21 cellular contexts compared by ENCODE assay signal in the genomic region with DNA sequence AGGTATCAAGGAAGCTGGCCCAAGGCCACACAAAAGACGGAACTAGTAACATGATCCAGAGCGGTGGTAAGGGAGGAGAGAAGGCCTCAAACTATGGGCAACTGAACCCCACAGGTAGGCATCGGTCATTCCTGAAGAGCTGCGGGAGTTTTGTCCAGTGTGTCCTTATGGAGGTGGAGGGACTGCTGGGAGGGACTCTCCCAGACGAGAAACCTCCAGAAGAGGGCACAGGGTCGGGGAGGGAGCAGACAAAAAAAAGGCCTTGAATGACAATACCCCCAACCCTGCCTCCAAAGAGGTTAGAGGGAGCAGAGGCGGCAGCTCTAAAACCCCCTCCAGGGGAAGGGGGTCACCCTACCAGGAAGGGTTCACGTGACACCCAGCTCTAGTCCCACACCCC.
"Had no signal": no experiment of that assay in that cellular context is flagged by ENCODE, and none has a peak within 500 bp of the region (broad histone marks: within the 10 kb centered on the region; RNA-seq: fewer than 3 reads in every experiment).

No MANE protein-coding gene starts in this region.

- H3K27me3 ChIP-seq: gastroesophageal sphincter, hepatocyte, neural progenitor cell, right atrium auricular region had no signal

- DNase-seq: activated B cell treated with CpG ODN at 0.5 μM for 24 hours; activated CD4-positive, alpha-beta T cell treated with anti-CD3 and anti-CD28 coated beads, Interleukin-2, amount 50 U/mL, for 48 hours; activated CD8-positive, alpha-beta memory T cell treated with anti-CD3 and anti-CD28 coated beads, Interleukin-2, amount 50 U/mL, for 48 hours; activated effector memory CD4-positive, alpha-beta T cell treated with Interleukin-2 at 50 U/mL for 16 hours; activated naive CD4-positive, alpha-beta T cell treated with anti-CD3 and anti-CD28 coated beads, Interleukin-2, amount 10 ng/mL, durations not matched to agents 7 days and 5 days; activated naive CD8-positive, alpha-beta T cell treated with anti-CD3 and anti-CD28 coated beads, Interleukin-2, amount 50 U/mL, for 24 hours; amygdala; effector CD8-positive, alpha-beta T cell; left colon; naive thymus-derived CD4-positive, alpha-beta T cell; occipital lobe; stimulated activated naive CD4-positive, alpha-beta T cell treated with Interleukin-2 at 50 U/mL for 16 hours; T-helper 2 cell; trophoblast cell had no signal

- H3K4me1 Mint-ChIP-seq: mesothelial cell of epicardium, neural progenitor cell had no signal

- ATAC-seq: activated naive CD8-positive, alpha-beta T cell treated with anti-CD3 and anti-CD28 coated beads, Interleukin-2, amount 50 U/mL, for 24 hours; gastroesophageal sphincter; left colon; naive thymus-derived CD4-positive, alpha-beta T cell had no signal

- H3K36me3 ChIP-seq: breast epithelium, neural progenitor cell had no signal

- H3K4me2 ChIP-seq: hepatocyte, neural progenitor cell had no signal

- H3K4me3 Mint-ChIP-seq: activated B cell treated with CpG ODN at 0.5 μM for 24 hours; activated naive CD4-positive, alpha-beta T cell treated with anti-CD3 and anti-CD28 coated beads, Interleukin-2, amount 10 ng/mL, durations not matched to agents 7 days and 5 days; activated naive CD8-positive, alpha-beta T cell treated with anti-CD3 and anti-CD28 coated beads, Interleukin-2, amount 50 U/mL, for 24 hours; mesothelial cell of epicardium; naive thymus-derived CD4-positive, alpha-beta T cell; neural progenitor cell had no signal

- H3K4me1 ChIP-seq: breast epithelium, neural progenitor cell had no signal

- H3K27me3 Mint-ChIP-seq: activated B cell treated with CpG ODN at 0.5 μM for 24 hours; activated naive CD4-positive, alpha-beta T cell treated with anti-CD3 and anti-CD28 coated beads, Interleukin-2, amount 10 ng/mL, durations not matched to agents 7 days and 5 days; activated naive CD8-positive, alpha-beta T cell treated with anti-CD3 and anti-CD28 coated beads, Interleukin-2, amount 50 U/mL, for 24 hours; naive thymus-derived CD4-positive, alpha-beta T cell had no signal

- H3K4me3 ChIP-seq: breast epithelium, gastroesophageal sphincter, hepatocyte, neural progenitor cell, right atrium auricular region, thoracic aorta had no signal

- H3K27ac Mint-ChIP-seq: activated B cell treated with CpG ODN at 0.5 μM for 24 hours; activated naive CD8-positive, alpha-beta T cell treated with anti-CD3 and anti-CD28 coated beads, Interleukin-2, amount 50 U/mL, for 24 hours; mesothelial cell of epicardium; neural progenitor cell had no signal

- H2AFZ ChIP-seq: hepatocyte, neural progenitor cell had no signal

- H3K27ac ChIP-seq: breast epithelium, gastroesophageal sphincter, hepatocyte, neural progenitor cell, right atrium auricular region, thoracic aorta had no signal

- H3K9me3 Mint-ChIP-seq: activated B cell treated with CpG ODN at 0.5 μM for 24 hours; activated naive CD4-positive, alpha-beta T cell treated with anti-CD3 and anti-CD28 coated beads, Interleukin-2, amount 10 ng/mL, durations not matched to agents 7 days and 5 days; activated naive CD8-positive, alpha-beta T cell treated with anti-CD3 and anti-CD28 coated beads, Interleukin-2, amount 50 U/mL, for 24 hours; naive thymus-derived CD4-positive, alpha-beta T cell had no signal
